Comparison of ENCODE assay signal across 21 cellular contexts in the genomic region with DNA sequence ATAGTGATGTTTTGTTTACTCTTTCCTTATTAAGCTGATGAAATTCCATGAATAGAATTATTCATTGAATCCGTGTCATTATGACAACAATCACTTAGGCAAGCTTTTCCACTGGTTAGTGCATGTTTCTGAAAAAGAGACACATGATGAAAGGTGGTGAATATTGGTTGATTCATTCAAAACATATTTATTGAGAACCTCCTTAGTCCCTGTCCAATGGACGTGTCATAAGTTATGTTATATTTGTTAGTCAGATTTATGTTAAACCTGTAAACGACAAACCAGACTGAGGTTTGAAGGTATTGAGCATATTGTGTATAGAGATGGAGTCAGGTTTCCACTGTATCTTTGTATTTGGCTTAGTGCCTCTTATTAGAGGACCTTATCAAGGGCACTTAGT.
A peak's percentile ranks its signal among the peaks of the same experiment; 100 is the strongest.
DNase-seq lines count a peak whose midpoint lies in the region; FAIRE-seq and TF ChIP-seq lines count a peak whose summit lies in the region.
"Had no signal": no experiment of that assay in that cellular context is flagged by ENCODE, and none has a peak within 500 bp of the region (broad histone marks: within the 10 kb centered on the region; RNA-seq: fewer than 3 reads in every experiment).

No MANE protein-coding gene starts in this region.

- H3K9me3 Mint-ChIP-seq in activated naive CD8-positive, alpha-beta T cell treated with anti-CD3 and anti-CD28 coated beads for 36 hours, result peaks cover 7% of the 10 kb centered on the region

- H3K27me3 Mint-ChIP-seq in activated naive CD8-positive, alpha-beta T cell treated with anti-CD3 and anti-CD28 coated beads for 36 hours, result no peaks in the 10 kb centered on the region
- H3K27me3 Mint-ChIP-seq: B cell; CD4-positive, CD25-positive, alpha-beta regulatory T cell had no signal

- DNase-seq in D721Med (ENCODE audit: insufficient read length, low spot score) (no peak), LNCaP clone FGC (ENCODE audit: low read depth) (peak; percentile 6), RWPE1 (ENCODE audit: low spot score) (peak; percentile 11), epithelial cell of esophagus (ENCODE audit: low read depth) (peak; percentile 0), NCI-H2029 treated with DMSO at 0.1 percent for 48 hours (lab: John Stamatoyannopoulos, UW) (no peak), NCI-H1417 treated with DMSO at 0.1 percent for 48 hours (lab: John Stamatoyannopoulos, UW) (no peak)
- DNase-seq in activated naive CD8-positive, alpha-beta T cell treated with anti-CD3 and anti-CD28 coated beads for 36 hours, result no peak
- DNase-seq: Caco-2; CD4-positive, CD25-positive, alpha-beta regulatory T cell; CD8-positive, alpha-beta T cell; DMS 273 treated with DMSO at 0.1 percent for 48 hours; DMS79; EL; GDM1; GOT3; H7; HCEC 1CT had no signal

- CTCF ChIA-PET in RWPE1 (lab: Yijun Ruan, JAX), result no interaction called here

- no peak for TF ChIP-seq CTCF in D721Med (IDR thresholded peaks at IDR 0.05; ENCODE audit: insufficient read depth, missing control alignments)
- no peak for TF ChIP-seq CTCF in LNCaP clone FGC (IDR thresholded peaks at IDR 0.05; ENCODE audit: control insufficient read depth, extremely low read depth, insufficient read depth)
- TF ChIP-seq CTCF in RWPE1 (conservative IDR thresholded peaks at IDR 0.05; ENCODE audit: low read depth), result no peak
- no peak for TF ChIP-seq CTCF in epithelial cell of esophagus (IDR thresholded peaks at IDR 0.05; ENCODE audit: insufficient read depth, low read depth, low read length, missing control alignments)

- POLR2A ChIA-PET in RWPE1 (lab: Yijun Ruan, JAX; ENCODE audit: low non-redundant PET), result no interaction called here

- H3K27ac Mint-ChIP-seq in activated naive CD8-positive, alpha-beta T cell treated with anti-CD3 and anti-CD28 coated beads for 36 hours, result no peak overlapping the region
- H3K27ac Mint-ChIP-seq: B cell; CD4-positive, CD25-positive, alpha-beta regulatory T cell; CD8-positive, alpha-beta T cell had no signal

- H3K4me3 Mint-ChIP-seq in activated naive CD8-positive, alpha-beta T cell treated with anti-CD3 and anti-CD28 coated beads for 36 hours, result no peak overlapping the region
- H3K4me3 Mint-ChIP-seq: B cell; CD4-positive, CD25-positive, alpha-beta regulatory T cell; CD8-positive, alpha-beta T cell had no signal

- no peaks in the 10 kb centered on the region for H3K36me3 Mint-ChIP-seq in activated naive CD8-positive, alpha-beta T cell treated with anti-CD3 and anti-CD28 coated beads for 36 hours
- H3K36me3 Mint-ChIP-seq: CD4-positive, CD25-positive, alpha-beta regulatory T cell; CD8-positive, alpha-beta T cell had no signal

- H3K4me1 Mint-ChIP-seq in activated naive CD8-positive, alpha-beta T cell treated with anti-CD3 and anti-CD28 coated beads for 36 hours, result no peaks in the 10 kb centered on the region
- H3K4me1 Mint-ChIP-seq: B cell; CD4-positive, CD25-positive, alpha-beta regulatory T cell had no signal

- peak; percentile 25 for FAIRE-seq in D721Med (lab: Jason Lieb, UNC)
- FAIRE-seq: GM12878 had no signal

- no peak overlapping the region for H3K4me3 ChIP-seq in LNCaP clone FGC (ENCODE audit: low read depth, low read length)
- H3K4me3 ChIP-seq in epithelial cell of esophagus (ENCODE audit: low read length), result no peak overlapping the region
- H3K4me3 ChIP-seq: BLaER1, GM12878 had no signal

- H3K27ac ChIP-seq in RWPE1, result no peak overlapping the region
- H3K27ac ChIP-seq: BLaER1, C4-2B had no signal

Comparison
In these comparisons a context has a peak if more than half of its experiments do, and no peak if none do; other contexts are left out.
1. DNase-seq: peak in LNCaP clone FGC (single experiment), RWPE1 (single experiment) and epithelial cell of esophagus (single experiment); none in D721Med (single experiment), NCI-H2029 treated with DMSO at 0.1 percent for 48 hours (single experiment), activated naive CD8-positive, alpha-beta T cell treated with anti-CD3 and anti-CD28 coated beads for 36 hours (single experiment) and NCI-H1417 treated with DMSO at 0.1 percent for 48 hours (single experiment).